In the genomic region with DNA sequence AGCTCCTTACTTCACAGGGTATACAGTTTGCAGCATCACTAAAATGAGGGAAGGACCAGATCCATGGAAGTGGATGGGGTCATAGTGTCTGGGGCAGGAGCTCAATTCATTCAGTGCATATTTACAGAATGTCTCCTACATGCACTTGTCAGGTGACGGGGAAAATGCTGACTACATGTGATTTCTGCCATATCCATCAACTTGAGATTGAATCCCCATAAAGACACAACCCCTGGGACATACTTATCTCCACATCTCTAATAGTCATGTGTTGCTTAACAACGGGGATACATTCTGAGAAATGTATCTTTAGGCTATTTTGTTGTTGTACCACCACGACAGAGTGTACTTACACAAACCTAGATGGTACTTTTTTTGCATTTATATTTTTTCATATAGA, we compare ENCODE assay signal across 28 cellular contexts.
"Had no signal": no experiment of that assay in that cellular context is flagged by ENCODE, and none has a peak within 500 bp of the region (broad histone marks: within the 10 kb centered on the region; RNA-seq: fewer than 3 reads in every experiment).

No MANE protein-coding gene starts in this region.

- H3K9me3 ChIP-seq: adrenal gland, breast epithelium had no signal

- H3K4me3 ChIP-seq: adrenal gland, breast epithelium, SK-N-MC had no signal

- H3K36me3 ChIP-seq: breast epithelium had no signal

- H3K4me3 Mint-ChIP-seq: activated CD8-positive, alpha-beta T cell treated with anti-CD3 and anti-CD28 coated beads, Interleukin-2, amount 10 ng/mL, durations not matched to agents 7 days and 5 days; activated naive CD4-positive, alpha-beta T cell treated with anti-CD3 and anti-CD28 coated beads, Interleukin-2, amount 10 ng/mL, durations not matched to agents 7 days and 5 days; activated naive CD8-positive, alpha-beta T cell treated with anti-CD3 and anti-CD28 coated beads, Interleukin-2, amount 10 ng/mL, durations not matched to agents 7 days and 5 days; T-cell had no signal

- H3K27me3 Mint-ChIP-seq: activated naive CD4-positive, alpha-beta T cell treated with anti-CD3 and anti-CD28 coated beads, Interleukin-2, amount 10 ng/mL, durations not matched to agents 7 days and 5 days; activated naive CD8-positive, alpha-beta T cell treated with anti-CD3 and anti-CD28 coated beads, Interleukin-2, amount 10 ng/mL, durations not matched to agents 7 days and 5 days; T-cell had no signal

- H3K27me3 ChIP-seq: adrenal gland, breast epithelium had no signal

- H3K27ac Mint-ChIP-seq: activated CD8-positive, alpha-beta T cell treated with anti-CD3 and anti-CD28 coated beads, Interleukin-2, amount 10 ng/mL, durations not matched to agents 7 days and 5 days; activated naive CD4-positive, alpha-beta T cell treated with anti-CD3 and anti-CD28 coated beads, Interleukin-2, amount 10 ng/mL, durations not matched to agents 7 days and 5 days; activated naive CD8-positive, alpha-beta T cell treated with anti-CD3 and anti-CD28 coated beads, Interleukin-2, amount 10 ng/mL, durations not matched to agents 7 days and 5 days; T-cell had no signal

- H3K27ac ChIP-seq: adrenal gland, breast epithelium, SK-N-MC, WERI-Rb-1 had no signal

- H3K9me3 Mint-ChIP-seq: activated naive CD4-positive, alpha-beta T cell treated with anti-CD3 and anti-CD28 coated beads, Interleukin-2, amount 10 ng/mL, durations not matched to agents 7 days and 5 days; activated naive CD8-positive, alpha-beta T cell treated with anti-CD3 and anti-CD28 coated beads, Interleukin-2, amount 10 ng/mL, durations not matched to agents 7 days and 5 days; T-cell had no signal

- DNase-seq: activated CD4-positive, alpha-beta T cell treated with anti-CD3 and anti-CD28 coated beads for 48 hours; activated CD4-positive, alpha-beta T cell treated with anti-CD3 and anti-CD28 coated beads, Interleukin-2, amount 50 U/mL, for 4 hours; activated CD8-positive, alpha-beta memory T cell treated with anti-CD3 and anti-CD28 coated beads, Interleukin-2, amount 50 U/mL, for 48 hours; activated CD8-positive, alpha-beta T cell treated with anti-CD3 and anti-CD28 coated beads, Interleukin-2, amount 10 ng/mL, durations not matched to agents 7 days and 5 days; activated gamma-delta T cell; activated naive CD4-positive, alpha-beta T cell treated with anti-CD3 and anti-CD28 coated beads, Interleukin-2, amount 10 ng/mL, durations not matched to agents 7 days and 5 days; activated naive CD8-positive, alpha-beta T cell treated with anti-CD3 and anti-CD28 coated beads, Interleukin-2, amount 10 ng/mL, durations not matched to agents 7 days and 5 days; activated T-cell treated with anti-CD3 and anti-CD28 coated beads, Interleukin-2, amount 50 U/mL, for 1 hour; adrenal gland; aorta; central memory CD4-positive, alpha-beta T cell; MV-4-11; NCI-H1092 treated with DMSO at 0.1 percent for 48 hours; NCI-H1417 treated with DMSO at 0.1 percent for 48 hours; NCI-H1694; NCI-H2029 treated with DMSO at 0.1 percent for 48 hours; NCI-H345; NCI-H510A; NCI-H69; NK-92 treated with Interleukin-12 subunit alpha and Interleukin-12 subunit beta, amount 100 ng/mL, for 24 hours; OCI-M1; RPMI8226; T-cell; WERI-Rb-1 had no signal

- ATAC-seq: activated CD8-positive, alpha-beta T cell treated with anti-CD3 and anti-CD28 coated beads, Interleukin-2, amount 10 ng/mL, durations not matched to agents 7 days and 5 days; Panc1; Right ventricle myocardium inferior; T-cell had no signal

- H3K4me1 ChIP-seq: breast epithelium had no signal

- H3K36me3 Mint-ChIP-seq: T-cell had no signal
